ENCODE assay signal across 8 cellular contexts in the genomic region with DNA sequence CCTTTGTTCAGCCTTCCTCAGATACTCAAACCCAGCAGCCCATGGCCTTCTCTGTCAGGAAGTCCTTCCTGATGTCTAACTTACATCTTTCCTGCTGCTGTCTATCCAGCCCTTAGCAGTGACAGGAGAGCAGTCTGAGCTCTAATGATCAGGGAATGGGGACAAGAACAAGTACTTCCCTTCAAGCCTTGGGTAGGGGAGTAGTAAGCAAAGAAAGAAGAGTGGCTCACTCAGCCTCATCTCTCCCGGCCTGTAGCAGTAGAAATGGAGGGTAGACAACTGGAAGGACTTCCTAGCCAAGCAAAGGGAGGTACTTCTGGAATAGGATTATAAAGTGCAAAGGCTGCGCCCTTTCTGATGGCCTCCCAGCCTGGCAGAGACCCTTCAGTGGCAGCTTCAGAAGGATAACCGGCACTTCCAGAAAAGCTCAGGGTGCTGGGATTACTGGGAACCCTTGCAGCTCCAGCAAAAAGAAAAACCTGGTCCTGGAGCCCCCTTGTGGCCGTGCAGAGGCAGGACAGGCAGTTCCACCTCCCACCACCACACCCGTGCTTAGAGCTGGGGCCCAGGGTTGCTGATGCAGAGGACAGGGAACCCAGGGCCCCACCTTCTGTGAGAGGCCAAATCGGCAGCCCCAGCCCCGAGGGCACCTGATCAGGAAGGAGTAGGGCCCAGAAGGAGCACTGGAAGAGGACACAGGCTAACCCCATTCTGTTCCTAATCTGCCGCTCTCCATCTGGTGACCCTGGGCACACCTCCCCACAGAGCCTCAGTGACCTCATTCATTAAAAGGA. TPM values are rescaled to one million over a fixed set of nuclear protein-coding genes. Genes with fewer than 3 reads are reported as not detected.
DNase-seq lines count a peak whose midpoint lies in the region; ATAC-seq lines count a peak whose summit lies in the region.

No MANE protein-coding gene starts in this region.

- no peaks in the 10 kb centered on the region for H3K9me3 Mint-ChIP-seq in activated CD4-positive, alpha-beta memory T cell treated with anti-CD3 and anti-CD28 coated beads for 36 hours
- H3K9me3 Mint-ChIP-seq in stimulated activated effector memory CD8-positive, alpha-beta T cell treated with anti-CD3 and anti-CD28 coated beads, Interleukin-12 subunit alpha, Interleukin-12 subunit beta, amount 100 ng/mL, for 72 hours, result no peaks in the 10 kb centered on the region

- ATAC-seq in HG03280 (IDR thresholded peaks at IDR 0.05; ENCODE audit: unreplicated experiment) (peak; percentile 68), HG03108 (IDR thresholded peaks at IDR 0.05; ENCODE audit: unreplicated experiment) (no peak)
- peak; percentile 85 for ATAC-seq in stimulated activated effector memory CD8-positive, alpha-beta T cell treated with anti-CD3 and anti-CD28 coated beads, Interleukin-12 subunit alpha, Interleukin-12 subunit beta, amount 100 ng/mL, for 72 hours

- POLR2A ChIA-PET in activated CD4-positive, alpha-beta memory T cell treated with anti-CD3 and anti-CD28 coated beads for 36 hours (lab: Charles Lee), result interaction anchor here (1.0 kb wide), 1 partner anchor 169 kb away, joined by 3 read pairs; the partner anchor contains the start of gene HOXC5

- H3K4me3 Mint-ChIP-seq in activated CD4-positive, alpha-beta memory T cell treated with anti-CD3 and anti-CD28 coated beads for 36 hours, result no peak overlapping the region
- H3K4me3 Mint-ChIP-seq in stimulated activated effector memory CD8-positive, alpha-beta T cell treated with anti-CD3 and anti-CD28 coated beads, Interleukin-12 subunit alpha, Interleukin-12 subunit beta, amount 100 ng/mL, for 72 hours, result no peak overlapping the region

- H3K27me3 Mint-ChIP-seq in activated CD4-positive, alpha-beta memory T cell treated with anti-CD3 and anti-CD28 coated beads for 36 hours, result peaks cover 48% of the 10 kb centered on the region

- DNase-seq in Daoy (ENCODE audit: low read depth) (peak; percentile 75), NCI-H82 (lab: John Stamatoyannopoulos, UW) (peak; percentile 93), midbrain (lab: John Stamatoyannopoulos, UW) (peak; percentile 28)
- peak; percentile 77 for DNase-seq in activated CD4-positive, alpha-beta memory T cell treated with anti-CD3 and anti-CD28 coated beads for 36 hours
- peak; percentile 43 for DNase-seq in effector CD8-positive, alpha-beta T cell (lab: John Stamatoyannopoulos, UW)
- DNase-seq in stimulated activated effector memory CD8-positive, alpha-beta T cell treated with anti-CD3 and anti-CD28 coated beads, Interleukin-12 subunit alpha, Interleukin-12 subunit beta, amount 100 ng/mL, for 72 hours (ENCODE audit: low spot score in 2 of 2), result peak; percentile 62 to 81

- no peaks in the 10 kb centered on the region for H3K36me3 Mint-ChIP-seq in activated CD4-positive, alpha-beta memory T cell treated with anti-CD3 and anti-CD28 coated beads for 36 hours
- no peaks in the 10 kb centered on the region for H3K36me3 Mint-ChIP-seq in stimulated activated effector memory CD8-positive, alpha-beta T cell treated with anti-CD3 and anti-CD28 coated beads, Interleukin-12 subunit alpha, Interleukin-12 subunit beta, amount 100 ng/mL, for 72 hours

- no peak overlapping the region for H3K27ac Mint-ChIP-seq in activated CD4-positive, alpha-beta memory T cell treated with anti-CD3 and anti-CD28 coated beads for 36 hours
- no peak overlapping the region for H3K27ac Mint-ChIP-seq in stimulated activated effector memory CD8-positive, alpha-beta T cell treated with anti-CD3 and anti-CD28 coated beads, Interleukin-12 subunit alpha, Interleukin-12 subunit beta, amount 100 ng/mL, for 72 hours

- intact Hi-C loops in activated CD4-positive, alpha-beta memory T cell treated with anti-CD3 and anti-CD28 coated beads for 36 hours (cut with micrococcal nuclease), result loop anchor here (1.0 kb wide), 1 partner anchor 195 kb away; no protein-coding TSS in a partner anchor

- CTCF ChIA-PET in activated CD4-positive, alpha-beta memory T cell treated with anti-CD3 and anti-CD28 coated beads for 36 hours (lab: Charles Lee), result interaction anchor here (0.6 to 6.0 kb wide), 45 partner anchors 9 to 861 kb away, joined by 3 to 112 read pairs (median 4); partner anchors contain the start of genes HOXC10, HOXC4, HOXC5 and HOXC8

- peaks cover 3% of the 10 kb centered on the region for H3K4me1 Mint-ChIP-seq in activated CD4-positive, alpha-beta memory T cell treated with anti-CD3 and anti-CD28 coated beads for 36 hours (ENCODE audit: low read depth)
- H3K4me1 Mint-ChIP-seq in stimulated activated effector memory CD8-positive, alpha-beta T cell treated with anti-CD3 and anti-CD28 coated beads, Interleukin-12 subunit alpha, Interleukin-12 subunit beta, amount 100 ng/mL, for 72 hours, result peaks cover 6% of the 10 kb centered on the region

RNA-seq across cellular contexts. Expression of gene SMUG1, which starts 12.4 kb away (rescaled TPM):
- 67.7 and 71.6 TPM in 2 replicates for total RNA-seq in Daoy (2014; rRNA removed; shearing (Covaris generic))
- total RNA-seq in activated CD4-positive, alpha-beta memory T cell treated with anti-CD3 and anti-CD28 coated beads for 36 hours, result 10 to 100 TPM; 25.3 to 26.4 TPM

Comparison
In these comparisons a context has a peak if more than half of its experiments do, and no peak if none do; other contexts are left out.
1. DNase-seq: peak in every context shown above with its lines; median percentile 93 in NCI-H82; 77 in activated CD4-positive, alpha-beta memory T cell treated with anti-CD3 and anti-CD28 coated beads for 36 hours; 75 in Daoy; 72 in stimulated activated effector memory CD8-positive, alpha-beta T cell treated with anti-CD3 and anti-CD28 coated beads, Interleukin-12 subunit alpha, Interleukin-12 subunit beta, amount 100 ng/mL, for 72 hours; 43 in effector CD8-positive, alpha-beta T cell; 28 in midbrain.